In the genomic region with DNA sequence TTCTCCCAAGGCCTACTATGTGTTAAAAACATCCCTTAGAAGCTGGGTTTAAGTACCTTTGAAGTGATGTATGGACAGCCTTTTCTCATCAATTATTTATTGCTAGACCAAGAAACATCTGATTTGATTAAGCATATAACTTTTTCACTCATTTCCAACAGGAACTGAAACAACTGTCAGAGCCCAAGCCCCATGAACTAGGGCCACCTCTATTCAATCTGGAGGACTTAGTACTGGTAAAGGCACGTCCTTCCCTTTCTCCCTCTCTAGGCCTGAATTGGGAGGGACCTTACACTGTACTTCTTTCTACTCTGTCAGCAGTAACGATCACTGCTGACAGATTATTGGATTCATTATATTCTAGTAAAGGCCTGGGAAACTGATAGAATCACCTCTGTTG, we compare ENCODE assay signal across 35 cellular contexts.
"Had no signal": no experiment of that assay in that cellular context is flagged by ENCODE, and none has a peak within 500 bp of the region (broad histone marks: within the 10 kb centered on the region; RNA-seq: fewer than 3 reads in every experiment).

No MANE protein-coding gene starts in this region.

- H3K4me3 ChIP-seq: MG63 had no signal

- H3K27me3 ChIP-seq: MG63 had no signal

- H3K9me3 ChIP-seq: MG63 had no signal

- H3K36me3 ChIP-seq: MG63 had no signal

- DNase-seq: Karpas-422, Kasumi-1, MG63, MM.1S, MV-4-11, NCI-H1048, NCI-H1092, NCI-H1092 treated with DMSO at 0.1 percent for 48 hours, NCI-H1105, NCI-H1105 treated with DMSO at 0.1 percent for 48 hours, NCI-H1417, NCI-H1417 treated with DMSO at 0.1 percent for 48 hours, NCI-H1436, NCI-H1436 treated with DMSO at 0.1 percent for 48 hours, NCI-H146, NCI-H1694, NCI-H1694 treated with DMSO at 0.1 percent for 48 hours, NCI-H187, NCI-H187 treated with DMSO at 0.1 percent for 48 hours, NCI-H1930, NCI-H2029, NCI-H2029 treated with DMSO at 0.1 percent for 48 hours, NCI-H2081, NCI-H2081 treated with DMSO at 0.1 percent for 48 hours, NCI-H2107, NCI-H2171, NCI-H2171 treated with DMSO at 0.1 percent for 48 hours, NCI-H2227 treated with DMSO at 0.1 percent for 48 hours, NCI-H226, NCI-H345, NCI-H446, NCI-H446 treated with DMSO at 0.1 percent for 48 hours, NCI-H510A, NCI-H510A treated with DMSO at 0.1 percent for 48 hours, NCI-H524 had no signal
